In the genomic region with DNA sequence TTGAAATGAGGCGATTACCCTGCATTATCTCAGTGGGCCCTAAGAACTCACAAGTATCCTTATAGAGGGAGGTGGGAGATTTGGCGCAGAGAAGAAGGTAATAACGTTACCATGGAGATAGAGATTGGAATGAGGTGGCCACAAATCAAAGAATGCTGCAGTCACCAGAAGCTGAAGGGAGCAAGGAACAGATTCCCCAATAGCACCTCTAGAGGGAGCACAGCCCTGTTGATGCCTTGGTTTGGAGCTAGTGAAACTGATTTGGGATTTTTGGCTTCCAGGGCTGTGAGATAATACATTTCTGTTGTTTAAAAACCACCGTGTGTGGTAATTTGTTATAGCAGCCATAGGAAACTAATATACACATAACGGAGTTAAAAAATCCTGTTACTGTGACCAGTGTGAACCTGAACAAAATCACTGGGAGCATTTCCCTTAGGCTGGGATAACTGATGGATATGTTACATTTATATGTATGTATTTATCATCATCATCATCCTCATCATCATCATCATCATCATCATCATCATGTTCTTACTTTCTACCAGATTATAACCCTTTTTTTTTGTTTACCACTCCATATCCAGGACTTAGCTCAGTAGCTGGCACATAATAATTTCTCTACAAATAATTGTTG, we compare ENCODE assay signal across 8 cellular contexts.
DNase-seq lines count a peak whose midpoint lies in the region; ATAC-seq and TF ChIP-seq lines count a peak whose summit lies in the region.

No MANE protein-coding gene starts in this region.

- no peaks in the 10 kb centered on the region for H3K4me1 ChIP-seq in Peyer's patch

- no peaks in the 10 kb centered on the region for H3K27me3 Mint-ChIP-seq in activated T-helper 1 cell treated with anti-CD3 and anti-CD28 coated beads, Interleukin-12 subunit alpha, Interleukin-12 subunit beta, Interleukin-2, Interleukin-4 antibody, amounts not matched to agents 30 ng/mL and 10 ng/mL and 1 ng/mL, durations not matched to agents 14 hours and 24 hours and 36 hours (ENCODE audit: insufficient read depth)

- no peak for TF ChIP-seq POLR2A in Peyer's patch (IDR thresholded peaks at IDR 0.05)

- peak; percentile 56 for ATAC-seq in GM21367 (IDR thresholded peaks at IDR 0.05; ENCODE audit: unreplicated experiment)

- no peaks in the 10 kb centered on the region for H3K36me3 Mint-ChIP-seq in activated T-helper 1 cell treated with anti-CD3 and anti-CD28 coated beads, Interleukin-12 subunit alpha, Interleukin-12 subunit beta, Interleukin-2, Interleukin-4 antibody, amounts not matched to agents 30 ng/mL and 10 ng/mL and 1 ng/mL, durations not matched to agents 14 hours and 24 hours and 36 hours (ENCODE audit: low read depth)

- no peaks in the 10 kb centered on the region for H3K9me3 Mint-ChIP-seq in activated T-helper 1 cell treated with anti-CD3 and anti-CD28 coated beads, Interleukin-12 subunit alpha, Interleukin-12 subunit beta, Interleukin-2, Interleukin-4 antibody, amounts not matched to agents 30 ng/mL and 10 ng/mL and 1 ng/mL, durations not matched to agents 14 hours and 24 hours and 36 hours

- H3K27ac ChIP-seq in C4-2B (no peak overlapping the region), Peyer's patch (no peak overlapping the region)

- peak; percentile 83 for TF ChIP-seq CTCF in C4-2B (conservative IDR thresholded peaks at IDR 0.05)
- TF ChIP-seq CTCF in Peyer's patch (IDR thresholded peaks at IDR 0.05) = peak in 4 of 6 experiments; percentile 24 to 63 (median 60)
- peak; percentile 84 for TF ChIP-seq CTCF in fibroblast of villous mesenchyme (IDR thresholded peaks at IDR 0.05; ENCODE audit: insufficient read depth, low read depth, low read length)

- no peak overlapping the region for H3K27ac Mint-ChIP-seq in activated T-helper 1 cell treated with anti-CD3 and anti-CD28 coated beads, Interleukin-12 subunit alpha, Interleukin-12 subunit beta, Interleukin-2, Interleukin-4 antibody, amounts not matched to agents 30 ng/mL and 10 ng/mL and 1 ng/mL, durations not matched to agents 14 hours and 24 hours and 36 hours

- peak; percentile 61 for DNase-seq in HT-29 (ENCODE audit: low spot score)
- no peak for DNase-seq in Peyer's patch
- DNase-seq in fibroblast of villous mesenchyme (ENCODE audit: low read depth) = peak; percentile 55
- peak; percentile 58 for DNase-seq in pons (ENCODE audit: low spot score)
- no peak for DNase-seq in NK-92 treated with Interleukin-12 subunit alpha and Interleukin-12 subunit beta, amount 100 ng/mL, for 24 hours (lab: John Stamatoyannopoulos, UW)
- DNase-seq in activated T-helper 1 cell treated with anti-CD3 and anti-CD28 coated beads, Interleukin-12 subunit alpha, Interleukin-12 subunit beta, Interleukin-2, Interleukin-4 antibody, amounts not matched to agents 30 ng/mL and 10 ng/mL and 1 ng/mL, durations not matched to agents 14 hours and 24 hours and 36 hours (ENCODE audit: low spot score) = no peak

- H3K4me3 ChIP-seq in Peyer's patch (no peak overlapping the region), fibroblast of villous mesenchyme (ENCODE audit: low read depth, low read length) (no peak overlapping the region)

- no peaks in the 10 kb centered on the region for H3K9me3 ChIP-seq in Peyer's patch

- intact Hi-C loops in activated T-helper 1 cell treated with anti-CD3 and anti-CD28 coated beads, Interleukin-12 subunit alpha, Interleukin-12 subunit beta, Interleukin-2, Interleukin-4 antibody, amounts not matched to agents 30 ng/mL and 10 ng/mL and 1 ng/mL, durations not matched to agents 14 hours and 24 hours and 36 hours (cut with micrococcal nuclease) = no loop called here

- H3K27me3 ChIP-seq in Peyer's patch = no peaks in the 10 kb centered on the region

- no peaks in the 10 kb centered on the region for H3K36me3 ChIP-seq in Peyer's patch

- no peak overlapping the region for H3K4me3 Mint-ChIP-seq in activated T-helper 1 cell treated with anti-CD3 and anti-CD28 coated beads, Interleukin-12 subunit alpha, Interleukin-12 subunit beta, Interleukin-2, Interleukin-4 antibody, amounts not matched to agents 30 ng/mL and 10 ng/mL and 1 ng/mL, durations not matched to agents 14 hours and 24 hours and 36 hours

- H3K4me1 Mint-ChIP-seq in activated T-helper 1 cell treated with anti-CD3 and anti-CD28 coated beads, Interleukin-12 subunit alpha, Interleukin-12 subunit beta, Interleukin-2, Interleukin-4 antibody, amounts not matched to agents 30 ng/mL and 10 ng/mL and 1 ng/mL, durations not matched to agents 14 hours and 24 hours and 36 hours (ENCODE audit: low read depth) = no peaks in the 10 kb centered on the region

Comparison
In these comparisons a context has a peak if more than half of its experiments do, and no peak if none do; other contexts are left out.
1. DNase-seq: peak in HT-29 (single experiment), fibroblast of villous mesenchyme (single experiment) and pons (single experiment); none in Peyer's patch (0 of 3), NK-92 treated with Interleukin-12 subunit alpha and Interleukin-12 subunit beta, amount 100 ng/mL, for 24 hours (single experiment) and activated T-helper 1 cell treated with anti-CD3 and anti-CD28 coated beads, Interleukin-12 subunit alpha, Interleukin-12 subunit beta, Interleukin-2, Interleukin-4 antibody, amounts not matched to agents 30 ng/mL and 10 ng/mL and 1 ng/mL, durations not matched to agents 14 hours and 24 hours and 36 hours (single experiment).
2. Peak in every context shown above with its lines, with median percentiles within 50 percentile points of each other: CTCF ChIP-seq.